ENCODE assay signal across 12 cellular contexts in genomic region chr11:113876798-113877672, GRCh38. TPM values are rescaled to one million over a fixed set of nuclear protein-coding genes. Genes with fewer than 3 reads are reported as not detected.
DNase-seq lines count a peak whose midpoint lies in the region; ATAC-seq and TF ChIP-seq lines count a peak whose summit lies in the region.
"Had no signal": no experiment of that assay in that cellular context is flagged by ENCODE, and none has a peak within 500 bp of the region (broad histone marks: within the 10 kb centered on the region; RNA-seq: fewer than 3 reads in every experiment).

No MANE protein-coding gene starts in this region.

- intact Hi-C loops in activated CD4-positive, alpha-beta T cell treated with anti-CD3 and anti-CD28 coated beads, Interleukin-2, amount 10 ng/mL, durations not matched to agents 24 days and 14 days (cut with micrococcal nuclease): loop anchor here (10.0 kb wide), 1 partner anchor 288 kb away; no protein-coding TSS in a partner anchor

- DNase-seq in activated CD4-positive, alpha-beta T cell treated with anti-CD3 and anti-CD28 coated beads, Interleukin-2, amount 10 ng/mL, durations not matched to agents 24 days and 14 days: peak; percentile 61
- no peak for DNase-seq in activated CD4-positive, alpha-beta T cell treated with anti-CD3 and anti-CD28 coated beads, Interleukin-2, amount 50 U/mL, for 1 hour
- DNase-seq in LNCaP clone FGC (ENCODE audit: low read depth) (no peak), neural progenitor cell (ENCODE audit: low spot score) (no peak)
- no peak for DNase-seq in activated naive CD8-positive, alpha-beta T cell treated with anti-CD3 and anti-CD28 coated beads for 36 hours
- DNase-seq in stimulated activated CD4-positive, alpha-beta T cell treated with anti-CD3 and anti-CD28 coated beads, Interleukin-12 subunit alpha, Interleukin-12 subunit beta, amount 100 ng/mL, for 4 hours: no peak
- DNase-seq: esophagus squamous epithelium, Right ventricle myocardium superior, stomach had no signal

- H3F3A ChIP-seq in neural progenitor cell (ENCODE audit: low read depth): peaks cover 17% of the 10 kb centered on the region

- H3K27ac Mint-ChIP-seq in activated CD4-positive, alpha-beta T cell treated with anti-CD3 and anti-CD28 coated beads, Interleukin-2, amount 10 ng/mL, durations not matched to agents 24 days and 14 days: no peak overlapping the region
- peak overlapping the region; percentile 94 for H3K27ac Mint-ChIP-seq in activated naive CD8-positive, alpha-beta T cell treated with anti-CD3 and anti-CD28 coated beads for 36 hours
- H3K27ac Mint-ChIP-seq in neural progenitor cell: peak overlapping the region; percentile 100

- no peak for TF ChIP-seq CTCF in LNCaP clone FGC (IDR thresholded peaks at IDR 0.05; ENCODE audit: control insufficient read depth, extremely low read depth, insufficient read depth)
- TF ChIP-seq CTCF in neural progenitor cell (IDR thresholded peaks at IDR 0.05): no peak

- peaks cover 9% of the 10 kb centered on the region for H3K36me3 Mint-ChIP-seq in activated CD4-positive, alpha-beta T cell treated with anti-CD3 and anti-CD28 coated beads, Interleukin-2, amount 10 ng/mL, durations not matched to agents 24 days and 14 days (ENCODE audit: low read depth)
- peaks cover 2% of the 10 kb centered on the region for H3K36me3 Mint-ChIP-seq in activated naive CD8-positive, alpha-beta T cell treated with anti-CD3 and anti-CD28 coated beads for 36 hours
- H3K36me3 Mint-ChIP-seq in neural progenitor cell: peaks cover 6% of the 10 kb centered on the region

- H3K9me3 Mint-ChIP-seq in activated CD4-positive, alpha-beta T cell treated with anti-CD3 and anti-CD28 coated beads, Interleukin-2, amount 10 ng/mL, durations not matched to agents 24 days and 14 days: no peaks in the 10 kb centered on the region
- peaks cover 1% of the 10 kb centered on the region for H3K9me3 Mint-ChIP-seq in activated naive CD8-positive, alpha-beta T cell treated with anti-CD3 and anti-CD28 coated beads for 36 hours
- peaks cover 11% of the 10 kb centered on the region for H3K9me3 Mint-ChIP-seq in neural progenitor cell

- peaks cover under 1% of the 10 kb centered on the region for H4K20me1 ChIP-seq in neural progenitor cell (ENCODE audit: low read depth)

- peaks cover 24% of the 10 kb centered on the region for H3K27me3 ChIP-seq in neural progenitor cell
- H3K27me3 ChIP-seq: body of pancreas, esophagus squamous epithelium, stomach had no signal

- H3K9me3 ChIP-seq in neural progenitor cell (ENCODE audit: low read depth): no peaks in the 10 kb centered on the region
- H3K9me3 ChIP-seq: body of pancreas, esophagus squamous epithelium, stomach had no signal

- no peaks in the 10 kb centered on the region for H3K36me3 ChIP-seq in neural progenitor cell
- H3K36me3 ChIP-seq: esophagus squamous epithelium, stomach had no signal

- H3K27ac ChIP-seq in neural progenitor cell: no peak overlapping the region

- no peak for ATAC-seq in GM18873 (IDR thresholded peaks at IDR 0.05; ENCODE audit: low FRiP score, unreplicated experiment)
- ATAC-seq in activated CD4-positive, CD25-positive, alpha-beta regulatory T cell treated with anti-CD3 and anti-CD28 coated beads, Interleukin-2, amount 50 U/mL, for 24 hours: no peak
- ATAC-seq: body of pancreas had no signal

- peak overlapping the region; percentile 93 for H3K4me2 ChIP-seq in neural progenitor cell

- H3K9ac ChIP-seq in neural progenitor cell: no peak overlapping the region

- H3K4me3 ChIP-seq in LNCaP clone FGC (ENCODE audit: low read depth, low read length): peak overlapping the region; percentile 76
- H3K4me3 ChIP-seq in neural progenitor cell: no peak overlapping the region
- H3K4me3 ChIP-seq: body of pancreas had no signal

- peaks cover 36% of the 10 kb centered on the region for H3K4me1 Mint-ChIP-seq in activated CD4-positive, alpha-beta T cell treated with anti-CD3 and anti-CD28 coated beads, Interleukin-2, amount 10 ng/mL, durations not matched to agents 24 days and 14 days
- H3K4me1 Mint-ChIP-seq in activated naive CD8-positive, alpha-beta T cell treated with anti-CD3 and anti-CD28 coated beads for 36 hours: peaks cover 30% of the 10 kb centered on the region
- H3K4me1 Mint-ChIP-seq in neural progenitor cell: peaks cover 41% of the 10 kb centered on the region

- no peak overlapping the region for H2AFZ ChIP-seq in neural progenitor cell (replicated peaks)

- peaks cover 32% of the 10 kb centered on the region for H3K4me1 ChIP-seq in neural progenitor cell

- H3K4me3 Mint-ChIP-seq in activated CD4-positive, alpha-beta T cell treated with anti-CD3 and anti-CD28 coated beads, Interleukin-2, amount 10 ng/mL, durations not matched to agents 24 days and 14 days: peak overlapping the region; percentile 91
- peak overlapping the region; percentile 96 for H3K4me3 Mint-ChIP-seq in activated naive CD8-positive, alpha-beta T cell treated with anti-CD3 and anti-CD28 coated beads for 36 hours
- H3K4me3 Mint-ChIP-seq in neural progenitor cell: peak overlapping the region; percentile 98

- H3K27me3 Mint-ChIP-seq in activated CD4-positive, alpha-beta T cell treated with anti-CD3 and anti-CD28 coated beads, Interleukin-2, amount 10 ng/mL, durations not matched to agents 24 days and 14 days: peaks cover under 1% of the 10 kb centered on the region
- no peaks in the 10 kb centered on the region for H3K27me3 Mint-ChIP-seq in activated naive CD8-positive, alpha-beta T cell treated with anti-CD3 and anti-CD28 coated beads for 36 hours
- peaks cover 4% of the 10 kb centered on the region for H3K27me3 Mint-ChIP-seq in neural progenitor cell (ENCODE audit: insufficient read depth, low read depth)

- H3K79me2 ChIP-seq in neural progenitor cell (ENCODE audit: low read depth): peaks cover 24% of the 10 kb centered on the region

RNA-seq across cellular contexts. Expression of gene USP28, which starts 1.7 kb away (rescaled TPM):
- 34.8 and 36.2 TPM in 2 replicates for total RNA-seq in activated CD4-positive, alpha-beta T cell treated with anti-CD3 and anti-CD28 coated beads, Interleukin-2, amount 10 ng/mL, durations not matched to agents 24 days and 14 days
- 10 to 100 TPM; 26.2 to 27.2 TPM for total RNA-seq in activated naive CD8-positive, alpha-beta T cell treated with anti-CD3 and anti-CD28 coated beads for 36 hours
- total RNA-seq in neural progenitor cell (ENCODE audit: low replicate concordance): 14.2 and 15.1 TPM in 2 replicates

RNA-seq across cellular contexts. Expression of gene HTR3B, which starts 27.6 kb away (rescaled TPM):
- not detected in 2 replicates for total RNA-seq in activated CD4-positive, alpha-beta T cell treated with anti-CD3 and anti-CD28 coated beads, Interleukin-2, amount 10 ng/mL, durations not matched to agents 24 days and 14 days
- total RNA-seq in activated naive CD8-positive, alpha-beta T cell treated with anti-CD3 and anti-CD28 coated beads for 36 hours: not detected
- total RNA-seq in neural progenitor cell (ENCODE audit: low replicate concordance): not detected in 2 replicates
- total RNA-seq: body of pancreas, Right ventricle myocardium superior had no signal
